In genomic region chr5:122915717-122916399, GRCh38 we compare ENCODE assay signal across 12 cellular contexts.
DNase-seq lines count a peak whose midpoint lies in the region; ATAC-seq and TF ChIP-seq lines count a peak whose summit lies in the region.
"Had no signal": no experiment of that assay in that cellular context is flagged by ENCODE, and none has a peak within 500 bp of the region (broad histone marks: within the 10 kb centered on the region; RNA-seq: fewer than 3 reads in every experiment).

No MANE protein-coding gene starts in this region.

- intact Hi-C loops in lower lobe of right lung (cut with DNase I) = no loop called here

- peak overlapping the region in 2 of 8 donors; percentile 4 to 29 for H3K27ac Mint-ChIP-seq in CD8-positive, alpha-beta memory T cell
- H3K27ac Mint-ChIP-seq: activated naive CD8-positive, alpha-beta T cell had no signal

- H3K27me3 Mint-ChIP-seq in CD8-positive, alpha-beta memory T cell = peaks cover 0 to 1% of the 10 kb centered on the region in 2 donors
- H3K27me3 Mint-ChIP-seq: activated naive CD8-positive, alpha-beta T cell had no signal

- TF ChIP-seq CTCF in GM13976 (IDR thresholded peaks at IDR 0.05; ENCODE audit: borderline replicate concordance, control extremely low read depth, extremely low read depth, insufficient read depth, missing control alignments) (no peak), lower lobe of right lung (IDR thresholded peaks at IDR 0.05) (no peak)

- no peaks in the 10 kb centered on the region for H3K27me3 ChIP-seq in CD8-positive, alpha-beta memory T cell (ENCODE audit: insufficient read depth, low read length, poor library complexity, severe bottlenecking)
- no peaks in the 10 kb centered on the region for H3K27me3 ChIP-seq in lower lobe of right lung (ENCODE audit: low read depth)

- no peaks in the 10 kb centered on the region for H3K4me1 ChIP-seq in CD8-positive, alpha-beta memory T cell (ENCODE audit: insufficient read depth, low read length)
- H3K4me1 ChIP-seq in lower lobe of right lung = no peaks in the 10 kb centered on the region

- no peak overlapping the region for H3K4me3 ChIP-seq in CD8-positive, alpha-beta memory T cell (ENCODE audit: low read length)
- no peak overlapping the region for H3K4me3 ChIP-seq in lower lobe of right lung
- H3K4me3 ChIP-seq: K562, SK-N-MC had no signal

- DNase-seq in GM13976 (ENCODE audit: low spot score) (peak; percentile 65), left lobe of liver (ENCODE audit: low spot score) (no peak), NCI-H1048 (lab: John Stamatoyannopoulos, UW) (no peak), lower lobe of right lung (no peak)
- no peak for DNase-seq in CD8-positive, alpha-beta memory T cell
- DNase-seq in activated effector memory CD4-positive, alpha-beta T cell treated with Interleukin-2 at 50 U/mL for 16 hours = no peak
- DNase-seq: DMS79 had no signal

- H3K9me3 Mint-ChIP-seq in CD8-positive, alpha-beta memory T cell = peaks cover 0 to 4% (median 2%) of the 10 kb centered on the region in 5 donors

- POLR2A ChIA-PET in CD8-positive, alpha-beta memory T cell (lab: Charles Lee) = interaction anchor here (0.7 kb wide), 1 partner anchor 17 kb away, joined by 3 read pairs; no protein-coding TSS in a partner anchor

- no peak overlapping the region for H3K27ac ChIP-seq in CD8-positive, alpha-beta memory T cell (ENCODE audit: low read depth, low read length)
- H3K27ac ChIP-seq in lower lobe of right lung = no peak overlapping the region
- H3K27ac ChIP-seq: SK-N-MC had no signal

- H3K4me3 Mint-ChIP-seq in CD8-positive, alpha-beta memory T cell = no peak overlapping the region
- H3K4me3 Mint-ChIP-seq: activated naive CD8-positive, alpha-beta T cell had no signal

- H3K4me1 Mint-ChIP-seq in CD8-positive, alpha-beta memory T cell = peaks cover 0 to 2% (median 0%) of the 10 kb centered on the region in 3 donors

- H3K9me3 ChIP-seq in CD8-positive, alpha-beta memory T cell (ENCODE audit: low read length) = no peaks in the 10 kb centered on the region
- H3K9me3 ChIP-seq in lower lobe of right lung = no peaks in the 10 kb centered on the region

- H3K36me3 ChIP-seq in CD8-positive, alpha-beta memory T cell (ENCODE audit: insufficient read depth, low read length) = no peaks in the 10 kb centered on the region
- no peaks in the 10 kb centered on the region for H3K36me3 ChIP-seq in lower lobe of right lung

- ATAC-seq in GM21360 (IDR thresholded peaks at IDR 0.05; ENCODE audit: unreplicated experiment) = peak; percentile 97
- peak; percentile 95 for ATAC-seq in HG03135 (IDR thresholded peaks at IDR 0.05; ENCODE audit: unreplicated experiment)
- peak; percentile 37 for ATAC-seq in left lobe of liver
- ATAC-seq in lower lobe of right lung = no peak
- ATAC-seq: K562 had no signal

- peaks cover 0 to 12% (median 4%) of the 10 kb centered on the region in 3 donors for H3K36me3 Mint-ChIP-seq in CD8-positive, alpha-beta memory T cell

- in situ Hi-C loops in GM13976 (cut with MboI; ENCODE audit: low sequenced_read_pairs, unreplicated experiment) = no loop called here

- CTCF ChIA-PET in CD8-positive, alpha-beta memory T cell (lab: Charles Lee) = no interaction called here

Comparison
In these comparisons a context has a peak if more than half of its experiments do, and no peak if none do; other contexts are left out.
1. ATAC-seq: peak in GM21360 (single experiment), HG03135 (single experiment) and left lobe of liver (single experiment); none in lower lobe of right lung (0 of 2).